7 cellular contexts compared by ENCODE assay signal in the genomic region with DNA sequence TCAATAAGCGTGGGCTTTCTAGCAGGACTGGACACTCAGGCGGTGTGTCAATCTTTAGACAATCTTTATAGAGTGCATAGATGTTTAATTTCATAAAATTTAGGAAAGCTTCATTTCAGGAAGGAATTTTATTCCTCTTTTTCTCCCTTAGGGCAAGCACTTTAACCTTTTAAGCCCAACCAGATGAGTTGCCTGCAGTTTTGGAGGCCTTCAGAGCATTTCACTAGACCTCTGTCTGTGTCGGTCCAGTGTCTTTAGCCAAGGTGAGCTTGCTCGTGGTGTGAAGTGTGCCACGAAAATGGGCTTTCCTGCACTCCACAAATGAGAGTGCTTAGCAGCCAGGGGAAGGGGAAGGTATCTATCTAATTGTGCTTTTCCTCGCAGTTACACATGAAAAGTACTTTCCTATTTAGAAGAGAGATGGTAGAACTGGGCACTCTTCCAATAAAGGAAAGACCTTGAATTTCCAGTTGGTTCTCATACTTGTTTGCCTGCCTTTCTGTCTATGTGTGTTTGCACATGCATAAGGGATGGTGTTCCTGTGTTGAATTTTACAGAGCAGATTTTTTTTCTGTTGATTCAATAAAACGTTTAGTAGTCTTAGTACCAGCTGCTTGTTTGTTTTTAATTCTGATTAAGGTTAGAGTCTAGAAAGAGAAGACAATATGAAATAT. TPM values are rescaled to one million over a fixed set of nuclear protein-coding genes. Genes with fewer than 3 reads are reported as not detected.
DNase-seq lines count a peak whose midpoint lies in the region; ATAC-seq and TF ChIP-seq lines count a peak whose summit lies in the region.

No MANE protein-coding gene starts in this region.

- H3K4me3 Mint-ChIP-seq in GM23338, result peak overlapping the region; percentile 94

- no peak for TF ChIP-seq CTCF in GM23338 (conservative IDR thresholded peaks at IDR 0.05; ENCODE audit: low read depth in 2 of 2)
- TF ChIP-seq CTCF in epithelial cell of proximal tubule (conservative IDR thresholded peaks at IDR 0.05; ENCODE audit: low read depth, low read length), result no peak
- no peak for TF ChIP-seq CTCF in sigmoid colon (IDR thresholded peaks at IDR 0.05)

- peaks cover 4% of the 10 kb centered on the region; the same call in 1 of the 3 replicates for H3K4me1 Mint-ChIP-seq in GM23338

- no peaks in the 10 kb centered on the region for H3K9me2 ChIP-seq in GM23338 (ENCODE audit: insufficient read depth)

- H3K27me3 Mint-ChIP-seq in GM23338 (ENCODE audit: insufficient read depth, low read depth, poor library complexity), result peaks cover 10% of the 10 kb centered on the region

- no peak for ATAC-seq in GM23338
- no peak for ATAC-seq in HG02588 (IDR thresholded peaks at IDR 0.05; ENCODE audit: unreplicated experiment)

- DNase-seq in GM23338 (ENCODE audit: low spot score) (no peak), NCI-H774 (lab: John Stamatoyannopoulos, UW) (peak; percentile 38), epithelial cell of proximal tubule (ENCODE audit: low read depth) (no peak), sigmoid colon (no peak), AG20443 (ENCODE audit: low spot score) (no peak), NOMO-1 (lab: John Stamatoyannopoulos, UW; ENCODE audit: unreplicated experiment in 2 of 2) (no peak)

- intact Hi-C loops in sigmoid colon (cut with DNase I), result no loop called here

- no peaks in the 10 kb centered on the region for H3F3A ChIP-seq in GM23338 (replicated peaks; ENCODE audit: low read depth)

- peaks cover 7% of the 10 kb centered on the region; the same call in 2 of the 3 replicates for H3K36me3 Mint-ChIP-seq in GM23338 (ENCODE audit: low read depth)

- H3K27ac ChIP-seq in GM23338 (ENCODE audit: low read depth), result no peak overlapping the region
- H3K27ac ChIP-seq in sigmoid colon, result peak overlapping the region in 2 of 4 donors; percentile 71 to 72

- 0 out of 2 replicates have a peak, but pooled peaks cover 4% of the 10 kb centered on the region for H4K20me1 ChIP-seq in GM23338 (replicated peaks; ENCODE audit: insufficient read depth)

- no peaks in the 10 kb centered on the region for H3K79me2 ChIP-seq in GM23338 (replicated peaks; ENCODE audit: insufficient read depth)

- H2AFZ ChIP-seq in GM23338, result no peak overlapping the region

- no peaks in the 10 kb centered on the region for H3K9me3 ChIP-seq in sigmoid colon

- 66 to 80% methylated on average over 7 of the region's 7 CpGs for WGBS in sigmoid colon, 2 donors

- no peak for TF ChIP-seq POLR2A in sigmoid colon (IDR thresholded peaks at IDR 0.05)

- H3K4me3 ChIP-seq in GM23338, result peak overlapping the region; percentile 79
- H3K4me3 ChIP-seq in epithelial cell of proximal tubule (ENCODE audit: low read depth, low read length), result peak overlapping the region; percentile 95
- H3K4me3 ChIP-seq in sigmoid colon, result peak overlapping the region in 3 of 4 donors; percentile 49 to 61 (median 56)

- H3K4me2 ChIP-seq in GM23338, result no peak overlapping the region; the same call in 1 of the 2 replicates

- no peak for TF ChIP-seq EP300 in sigmoid colon (IDR thresholded peaks at IDR 0.05)

- H3K36me3 ChIP-seq in GM23338 (ENCODE audit: insufficient read depth), result no peaks in the 10 kb centered on the region
- peaks cover 0 to 12% (median 0%) of the 10 kb centered on the region in 4 donors for H3K36me3 ChIP-seq in sigmoid colon

- H3K4me1 ChIP-seq in GM23338 (ENCODE audit: insufficient read depth) (no peaks in the 10 kb centered on the region; the same call in 1 of the 2 replicates), sigmoid colon (peaks cover 0 to 17% (median 8%) of the 10 kb centered on the region in 4 donors)

- no peak overlapping the region for H3K27ac Mint-ChIP-seq in GM23338

- peaks cover 7% of the 10 kb centered on the region; the same call in 2 of the 3 replicates for H3K9me3 Mint-ChIP-seq in GM23338

- H3K27me3 ChIP-seq in GM23338 (ENCODE audit: insufficient read depth), result no peaks in the 10 kb centered on the region
- no peaks in the 10 kb centered on the region for H3K27me3 ChIP-seq in sigmoid colon

TF ChIP-seq in GM23338, 12 proteins besides CTCF, POLR2A, EP300 and RAD21:
- no peak for TF ChIP-seq EZH2 (IDR thresholded peaks at IDR 0.05; ENCODE audit: low read depth, unreplicated experiment)
- peak; percentile 57; the same call in 1 of the 2 replicates for TF ChIP-seq ZNF114 (CRISPR knock-in tag; IDR thresholded peaks at IDR 0.05)
- no peak for TF ChIP-seq ZNF331 (CRISPR knock-in tag; IDR thresholded peaks at IDR 0.05; ENCODE audit: low read depth)
- no peak for TF ChIP-seq POLR2AphosphoS5 (IDR thresholded peaks at IDR 0.05; ENCODE audit: low read depth)

RNA-seq across cellular contexts. Expression of a gene that starts 53.6 kb away (rescaled TPM):
- 0.50 TPM in 1 of 2 replicates, not detected in the other for total RNA-seq in GM23338 (2014; rRNA removed; shearing (Covaris generic))
- polyA plus RNA-seq in GM23338 (2016; fragmentation: Nextera tagmentation; extraction: Ambion mirVana) (0.10 TPM in 1 of 2 replicates, not detected in the other), sigmoid colon (not detected)
- total RNA-seq in epithelial cell of proximal tubule (not detected in 2 replicates), sigmoid colon (not detected)
